8 cellular contexts compared by ENCODE assay signal in genomic region chr1:193121616-193122593, GRCh38. TPM values are rescaled to one million over a fixed set of nuclear protein-coding genes. Genes with fewer than 3 reads are reported as not detected.
A peak's percentile ranks its signal among the peaks of the same experiment; 100 is the strongest.
DNase-seq lines count a peak whose midpoint lies in the region; ATAC-seq and TF ChIP-seq lines count a peak whose summit lies in the region.

Gene CDC73 (plus strand): TSS chr1:193122031. CDS start chr1:193122201, 170 bp downstream.

- H3K27me3 ChIP-seq in CD8-positive, alpha-beta T cell (ENCODE audit: insufficient read depth, low read length), result no peaks in the 10 kb centered on the region
- no peaks in the 10 kb centered on the region for H3K27me3 ChIP-seq in dorsolateral prefrontal cortex
- H3K27me3 ChIP-seq in lower lobe of right lung (ENCODE audit: low read depth), result no peaks in the 10 kb centered on the region

- no peaks in the 10 kb centered on the region for H3K9me3 ChIP-seq in CD8-positive, alpha-beta T cell (ENCODE audit: low read length)
- H3K9me3 ChIP-seq in lower lobe of right lung, result no peaks in the 10 kb centered on the region

- peaks cover 33% of the 10 kb centered on the region for H3K4me1 ChIP-seq in CD8-positive, alpha-beta T cell (ENCODE audit: insufficient read depth, low read length)
- H3K4me1 ChIP-seq in lower lobe of right lung, result peaks cover 35% of the 10 kb centered on the region

- peak; percentile 84 for TF ChIP-seq CTCF in CD8-positive, alpha-beta T cell (IDR thresholded peaks at IDR 0.05)
- TF ChIP-seq CTCF in dorsolateral prefrontal cortex (IDR thresholded peaks at IDR 0.05 in 54 of 56, conservative IDR thresholded peaks at IDR 0.05 in 2 of 56; ENCODE audit: low read depth in 1 of 56, partially characterized antibody in 56 of 56) (peak; percentile 75 to 99 (median 90)), lower lobe of right lung (IDR thresholded peaks at IDR 0.05) (peak; percentile 97)

- intact Hi-C loops in CD8-positive, alpha-beta T cell (cut with DNase I, micrococcal nuclease), result loop anchor here (1.0 to 5.0 kb wide), 10 partner anchors 17 to 1171 kb away; partner anchors contain the start of genes GLRX2 (in 2 of the 2), RO60 (in 2 of the 2), UCHL5 (in 2 of the 2) and RGS1 (in 1 of the 2)
- intact Hi-C loops in activated CD4-positive, alpha-beta memory T cell treated with anti-CD3 and anti-CD28 coated beads for 36 hours (cut with micrococcal nuclease), result loop anchor here (1.0 to 5.0 kb wide), 11 partner anchors 17 to 1173 kb away; partner anchors contain the start of genes GLRX2, RGS1, RGS2 and RO60
- intact Hi-C loops in dorsolateral prefrontal cortex (cut with DNase I) (loop anchor here (1.0 to 10.0 kb wide), 8 partner anchors 17 to 647 kb away; partner anchors contain the start of genes RGS2 (in 2 of the 2), RO60 (in 2 of the 2), UCHL5 (in 2 of the 2) and B3GALT2 (in 1 of the 2)), lower lobe of right lung (cut with DNase I) (no loop called here)

- peak within 1 kb of the TSS; percentile 89 for H3K4me3 ChIP-seq in CD8-positive, alpha-beta T cell (ENCODE audit: low read depth, low read length)
- peak within 1 kb of the TSS; percentile 59 to 95 (median 84) for H3K4me3 ChIP-seq in dorsolateral prefrontal cortex
- peak within 1 kb of the TSS; percentile 80 for H3K4me3 ChIP-seq in lower lobe of right lung

- H3K36me3 ChIP-seq in CD8-positive, alpha-beta T cell (ENCODE audit: insufficient read depth, low read length), result no peaks in the 10 kb centered on the region
- H3K36me3 ChIP-seq in lower lobe of right lung, result peaks cover 16% of the 10 kb centered on the region

- H3K27me3 Mint-ChIP-seq in CD8-positive, alpha-beta T cell (ENCODE audit: low read depth), result no peaks in the 10 kb centered on the region
- H3K27me3 Mint-ChIP-seq in activated CD4-positive, alpha-beta memory T cell treated with anti-CD3 and anti-CD28 coated beads for 36 hours, result no peaks in the 10 kb centered on the region

- H3K4me1 Mint-ChIP-seq in CD8-positive, alpha-beta T cell (ENCODE audit: low read depth), result peaks cover 55% of the 10 kb centered on the region
- H3K4me1 Mint-ChIP-seq in activated CD4-positive, alpha-beta memory T cell treated with anti-CD3 and anti-CD28 coated beads for 36 hours (ENCODE audit: low read depth), result peaks cover 45% of the 10 kb centered on the region

- H3K27ac Mint-ChIP-seq in CD8-positive, alpha-beta T cell, result peak within 1 kb of the TSS; percentile 100
- peak within 1 kb of the TSS; percentile 98 for H3K27ac Mint-ChIP-seq in activated CD4-positive, alpha-beta memory T cell treated with anti-CD3 and anti-CD28 coated beads for 36 hours

- no peaks in the 10 kb centered on the region for H3K9me3 Mint-ChIP-seq in CD8-positive, alpha-beta T cell
- H3K9me3 Mint-ChIP-seq in activated CD4-positive, alpha-beta memory T cell treated with anti-CD3 and anti-CD28 coated beads for 36 hours, result no peaks in the 10 kb centered on the region

- H3K4me3 Mint-ChIP-seq in CD8-positive, alpha-beta T cell, result peak within 1 kb of the TSS; percentile 100
- H3K4me3 Mint-ChIP-seq in activated CD4-positive, alpha-beta memory T cell treated with anti-CD3 and anti-CD28 coated beads for 36 hours, result peak within 1 kb of the TSS; percentile 85

- ATAC-seq in CD8-positive, alpha-beta T cell, result peak; percentile 92
- peak; percentile 91 for ATAC-seq in GM19452 (IDR thresholded peaks at IDR 0.05; ENCODE audit: unreplicated experiment)
- peak; percentile 99 to 100 for ATAC-seq in lower lobe of right lung

- CTCF ChIA-PET in CD8-positive, alpha-beta T cell (lab: Charles Lee), result interaction anchor here (0.7 to 3.1 kb wide), 7 partner anchors 8 to 1213 kb away, joined by 3 to 22 read pairs (median 4); partner anchors contain the start of genes RO60 and UCHL5
- CTCF ChIA-PET in activated CD4-positive, alpha-beta memory T cell treated with anti-CD3 and anti-CD28 coated beads for 36 hours (lab: Charles Lee), result interaction anchor here (0.5 to 3.1 kb wide), 15 partner anchors 15 to 337 kb away, joined by 3 to 25 read pairs (median 3); partner anchors contain the start of genes GLRX2, RO60 and UCHL5

- DNase-seq in CD8-positive, alpha-beta T cell, result peak; percentile 98 to 100 (median 100)
- DNase-seq in HK-2 (ENCODE audit: unreplicated experiment), result peak; percentile 99
- peak; percentile 88 for DNase-seq in NCI-H82 treated with DMSO at 0.1 percent for 48 hours (lab: John Stamatoyannopoulos, UW; ENCODE audit: unreplicated experiment)
- DNase-seq in activated CD4-positive, alpha-beta memory T cell treated with anti-CD3 and anti-CD28 coated beads for 36 hours, result peak; percentile 99
- DNase-seq in dorsolateral prefrontal cortex, result peak; percentile 92 to 97 (median 96)
- peak; percentile 98 for DNase-seq in lower lobe of right lung
- peak; percentile 98 to 100 (median 99) for DNase-seq in stimulated activated CD4-positive, alpha-beta T cell treated with anti-CD3 and anti-CD28 coated beads, TNF-alpha, amount 100 ng/mL, for 24 hours (ENCODE audit: low read depth in 3 of 3)

- H3K36me3 Mint-ChIP-seq in CD8-positive, alpha-beta T cell, result peaks cover 22% of the 10 kb centered on the region
- peaks cover 8% of the 10 kb centered on the region for H3K36me3 Mint-ChIP-seq in activated CD4-positive, alpha-beta memory T cell treated with anti-CD3 and anti-CD28 coated beads for 36 hours

- H3K27ac ChIP-seq in CD8-positive, alpha-beta T cell (ENCODE audit: low read depth, low read length), result peak within 1 kb of the TSS; percentile 94
- peak within 1 kb of the TSS; percentile 68 to 98 (median 94) for H3K27ac ChIP-seq in dorsolateral prefrontal cortex
- peak within 1 kb of the TSS; percentile 94 for H3K27ac ChIP-seq in lower lobe of right lung

- POLR2A ChIA-PET in CD8-positive, alpha-beta T cell (lab: Charles Lee), result interaction anchor here (0.6 to 3.1 kb wide), 11 partner anchors 12 to 321 kb away, joined by 3 to 25 read pairs (median 4); partner anchors contain the start of genes GLRX2, RGS2, RO60 and UCHL5
- POLR2A ChIA-PET in activated CD4-positive, alpha-beta memory T cell treated with anti-CD3 and anti-CD28 coated beads for 36 hours (lab: Charles Lee), result interaction anchor here (0.9 to 3.1 kb wide), 5 partner anchors 14 to 315 kb away, joined by 3 to 25 read pairs (median 3); partner anchors contain the start of genes GLRX2, RO60 and UCHL5

RNA-seq across cellular contexts. Expression of gene CDC73, which starts in this region (rescaled TPM):
- total RNA-seq in CD8-positive, alpha-beta T cell, result 10 to 100 TPM; 73.9 to 78.8 TPM
- total RNA-seq in activated CD4-positive, alpha-beta memory T cell treated with anti-CD3 and anti-CD28 coated beads for 36 hours, result 10 to 100 TPM; 47.9 to 49.3 TPM
- 10 to 100 TPM; 43.4 to 70.8 (median 56.4) TPM for total RNA-seq in dorsolateral prefrontal cortex
- 59.8 TPM for total RNA-seq in lower lobe of right lung

Comparison
In these comparisons a context has a peak if more than half of its experiments do, and no peak if none do; other contexts are left out.
1. Peak in every context shown above with its lines: DNase-seq, ATAC-seq, H3K4me3 ChIP-seq and H3K27ac ChIP-seq.